In the genomic region with DNA sequence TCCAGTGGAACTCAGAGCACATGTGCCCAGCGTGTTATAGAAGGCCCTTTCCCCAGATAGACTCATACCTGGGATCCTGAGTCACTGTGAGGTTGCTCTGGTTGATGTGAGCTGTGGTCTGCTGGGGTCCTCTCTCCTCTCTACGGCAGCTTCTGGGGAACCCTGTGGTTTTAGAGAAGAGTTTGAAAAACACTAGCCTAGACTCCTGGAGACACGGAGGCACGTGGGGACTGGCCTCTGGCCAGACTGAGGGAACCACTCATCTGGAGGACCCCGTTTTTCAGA, we compare ENCODE assay signal across 1 cellular context.
TF ChIP-seq lines count a peak whose summit lies in the region.

No MANE protein-coding gene starts in this region.

TF ChIP-seq in liver, 16 proteins besides CTCF, POLR2A, EP300 and RAD21 (continued from another document):
- TF ChIP-seq, protein P1, sequence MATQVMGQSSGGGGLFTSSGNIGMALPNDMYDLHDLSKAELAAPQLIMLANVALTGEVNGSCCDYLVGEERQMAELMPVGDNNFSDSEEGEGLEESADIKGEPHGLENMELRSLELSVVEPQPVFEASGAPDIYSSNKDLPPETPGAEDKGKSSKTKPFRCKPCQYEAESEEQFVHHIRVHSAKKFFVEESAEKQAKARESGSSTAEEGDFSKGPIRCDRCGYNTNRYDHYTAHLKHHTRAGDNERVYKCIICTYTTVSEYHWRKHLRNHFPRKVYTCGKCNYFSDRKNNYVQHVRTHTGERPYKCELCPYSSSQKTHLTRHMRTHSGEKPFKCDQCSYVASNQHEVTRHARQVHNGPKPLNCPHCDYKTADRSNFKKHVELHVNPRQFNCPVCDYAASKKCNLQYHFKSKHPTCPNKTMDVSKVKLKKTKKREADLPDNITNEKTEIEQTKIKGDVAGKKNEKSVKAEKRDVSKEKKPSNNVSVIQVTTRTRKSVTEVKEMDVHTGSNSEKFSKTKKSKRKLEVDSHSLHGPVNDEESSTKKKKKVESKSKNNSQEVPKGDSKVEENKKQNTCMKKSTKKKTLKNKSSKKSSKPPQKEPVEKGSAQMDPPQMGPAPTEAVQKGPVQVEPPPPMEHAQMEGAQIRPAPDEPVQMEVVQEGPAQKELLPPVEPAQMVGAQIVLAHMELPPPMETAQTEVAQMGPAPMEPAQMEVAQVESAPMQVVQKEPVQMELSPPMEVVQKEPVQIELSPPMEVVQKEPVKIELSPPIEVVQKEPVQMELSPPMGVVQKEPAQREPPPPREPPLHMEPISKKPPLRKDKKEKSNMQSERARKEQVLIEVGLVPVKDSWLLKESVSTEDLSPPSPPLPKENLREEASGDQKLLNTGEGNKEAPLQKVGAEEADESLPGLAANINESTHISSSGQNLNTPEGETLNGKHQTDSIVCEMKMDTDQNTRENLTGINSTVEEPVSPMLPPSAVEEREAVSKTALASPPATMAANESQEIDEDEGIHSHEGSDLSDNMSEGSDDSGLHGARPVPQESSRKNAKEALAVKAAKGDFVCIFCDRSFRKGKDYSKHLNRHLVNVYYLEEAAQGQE (IDR thresholded peaks at IDR 0.05): no peak
- TF ChIP-seq HNF4A (conservative IDR thresholded peaks at IDR 0.05) (no peak), RXRA (IDR thresholded peaks at IDR 0.05) (no peak), NR2F2 (IDR thresholded peaks at IDR 0.05) (no peak), SP1 (IDR thresholded peaks at IDR 0.05) (no peak), FOXA2 (IDR thresholded peaks at IDR 0.05) (no peak), EGR1 (IDR thresholded peaks at IDR 0.05; ENCODE audit: low read depth in 2 of 2) (no peak), YY1 (IDR thresholded peaks at IDR 0.05) (no peak)
- TF ChIP-seq, protein P2, sequence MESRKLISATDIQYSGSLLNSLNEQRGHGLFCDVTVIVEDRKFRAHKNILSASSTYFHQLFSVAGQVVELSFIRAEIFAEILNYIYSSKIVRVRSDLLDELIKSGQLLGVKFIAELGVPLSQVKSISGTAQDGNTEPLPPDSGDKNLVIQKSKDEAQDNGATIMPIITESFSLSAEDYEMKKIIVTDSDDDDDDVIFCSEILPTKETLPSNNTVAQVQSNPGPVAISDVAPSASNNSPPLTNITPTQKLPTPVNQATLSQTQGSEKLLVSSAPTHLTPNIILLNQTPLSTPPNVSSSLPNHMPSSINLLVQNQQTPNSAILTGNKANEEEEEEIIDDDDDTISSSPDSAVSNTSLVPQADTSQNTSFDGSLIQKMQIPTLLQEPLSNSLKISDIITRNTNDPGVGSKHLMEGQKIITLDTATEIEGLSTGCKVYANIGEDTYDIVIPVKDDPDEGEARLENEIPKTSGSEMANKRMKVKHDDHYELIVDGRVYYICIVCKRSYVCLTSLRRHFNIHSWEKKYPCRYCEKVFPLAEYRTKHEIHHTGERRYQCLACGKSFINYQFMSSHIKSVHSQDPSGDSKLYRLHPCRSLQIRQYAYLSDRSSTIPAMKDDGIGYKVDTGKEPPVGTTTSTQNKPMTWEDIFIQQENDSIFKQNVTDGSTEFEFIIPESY (IDR thresholded peaks at IDR 0.05): no peak
- TF ChIP-seq, protein P3, sequence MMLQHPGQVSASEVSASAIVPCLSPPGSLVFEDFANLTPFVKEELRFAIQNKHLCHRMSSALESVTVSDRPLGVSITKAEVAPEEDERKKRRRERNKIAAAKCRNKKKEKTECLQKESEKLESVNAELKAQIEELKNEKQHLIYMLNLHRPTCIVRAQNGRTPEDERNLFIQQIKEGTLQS (IDR thresholded peaks at IDR 0.05): no peak
